In the genomic region with DNA sequence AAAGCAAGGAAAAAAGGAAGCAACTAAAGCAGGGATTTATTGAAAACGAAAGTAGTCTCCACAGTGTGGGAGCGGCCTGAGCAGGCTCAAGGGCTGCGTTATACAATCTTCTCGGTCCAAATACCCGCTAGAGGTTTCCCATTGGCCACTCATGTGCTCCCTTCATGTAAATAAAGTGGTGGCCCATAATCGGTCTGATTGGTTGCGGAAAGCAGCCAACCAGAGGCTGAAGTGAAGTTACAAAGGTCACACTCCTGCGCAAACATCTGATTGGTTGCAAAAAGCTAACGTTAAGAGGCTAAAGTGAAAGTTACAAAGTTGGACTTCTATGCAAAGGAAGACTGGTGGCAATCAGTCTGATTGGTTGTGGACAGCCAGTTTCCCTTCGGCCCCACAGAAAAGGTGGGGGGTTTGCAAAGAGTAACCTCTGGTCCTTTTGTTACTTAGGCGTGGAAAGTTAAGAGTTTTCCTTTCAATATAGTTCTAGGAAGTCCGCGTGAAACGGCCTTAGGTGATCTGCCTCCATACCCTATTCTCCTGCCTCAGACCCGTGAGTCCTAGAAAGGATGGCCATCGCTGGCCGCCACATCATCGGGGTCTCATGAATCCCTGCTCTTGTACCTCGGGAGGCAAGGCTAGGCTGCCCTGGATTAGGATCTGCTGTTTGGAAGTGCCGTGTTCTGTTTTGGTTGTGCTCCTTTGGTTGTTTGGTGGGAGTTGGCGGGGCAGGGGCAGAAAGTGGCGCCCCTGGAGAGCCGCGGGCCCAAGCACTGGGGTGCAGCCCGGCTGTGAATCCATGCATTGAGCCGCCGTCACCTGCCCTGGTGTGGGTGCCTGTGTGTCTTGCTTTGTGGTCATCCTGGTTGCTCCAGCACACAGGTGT, we compare ENCODE assay signal across 8 cellular contexts.
A peak's percentile ranks its signal among the peaks of the same experiment; 100 is the strongest.
DNase-seq lines count a peak whose midpoint lies in the region; ATAC-seq, FAIRE-seq and TF ChIP-seq lines count a peak whose summit lies in the region.

No MANE protein-coding gene starts in this region.

- no peak for TF ChIP-seq POLR2A in esophagus muscularis mucosa (IDR thresholded peaks at IDR 0.05; ENCODE audit: low read depth)

- peaks cover 27% of the 10 kb centered on the region for H3K36me3 Mint-ChIP-seq in Calu3 (ENCODE audit: insufficient read depth, unreplicated experiment)
- peaks cover 4% of the 10 kb centered on the region for H3K36me3 Mint-ChIP-seq in activated CD4-positive, alpha-beta memory T cell treated with anti-CD3 and anti-CD28 coated beads, Interleukin-2, amount 10 ng/mL, durations not matched to agents 7 days and 5 days (ENCODE audit: low read depth)

- TF ChIP-seq EP300 in esophagus muscularis mucosa (IDR thresholded peaks at IDR 0.05) = no peak

- CTCF ChIA-PET in Calu3 (lab: Charles Lee) = interaction anchor here (1.8 kb wide), 1 partner anchor 21 kb away, joined by 4 read pairs; no protein-coding TSS in a partner anchor
- CTCF ChIA-PET in activated CD4-positive, alpha-beta memory T cell treated with anti-CD3 and anti-CD28 coated beads, Interleukin-2, amount 10 ng/mL, durations not matched to agents 7 days and 5 days (lab: Charles Lee) = interaction anchor here (1.2 to 1.8 kb wide), 3 partner anchors 14 to 589 kb away, joined by 3 to 11 read pairs (median 3); no protein-coding TSS in a partner anchor

- intact Hi-C loops in Calu3 (cut with micrococcal nuclease; ENCODE audit: unreplicated experiment) = loop anchor here (5.0 kb wide), 1 partner anchor 664 kb away; no protein-coding TSS in a partner anchor
- intact Hi-C loops in esophagus muscularis mucosa (cut with DNase I) = no loop called here
- intact Hi-C loops in pancreas (cut with DNase I) = no loop called here

- no TSS peak for BruUV-seq in Calu3 (replicated peaks; lab: Mats Ljungman, UMichigan)

- peaks cover 7 to 22% (median 16%) of the 10 kb centered on the region in 4 donors for H3K4me1 ChIP-seq in esophagus muscularis mucosa
- H3K4me1 ChIP-seq in pancreas = no peaks in the 10 kb centered on the region

- peaks cover 8% of the 10 kb centered on the region for H3K27me3 Mint-ChIP-seq in Calu3 (ENCODE audit: unreplicated experiment)
- peaks cover 13% of the 10 kb centered on the region for H3K27me3 Mint-ChIP-seq in activated CD4-positive, alpha-beta memory T cell treated with anti-CD3 and anti-CD28 coated beads, Interleukin-2, amount 10 ng/mL, durations not matched to agents 7 days and 5 days

- H3K4me1 Mint-ChIP-seq in Calu3 (ENCODE audit: low read depth, unreplicated experiment) = peaks cover 24% of the 10 kb centered on the region
- peaks cover 30% of the 10 kb centered on the region for H3K4me1 Mint-ChIP-seq in activated CD4-positive, alpha-beta memory T cell treated with anti-CD3 and anti-CD28 coated beads, Interleukin-2, amount 10 ng/mL, durations not matched to agents 7 days and 5 days

- 81% methylated on average over 17 of the region's 27 CpGs for WGBS in esophagus muscularis mucosa
- WGBS in pancreas, 2 donors = 84 to 85% methylated on average over 27 of the region's 27 CpGs

- peak overlapping the region; percentile 69 for H3K27ac Mint-ChIP-seq in Calu3 (ENCODE audit: unreplicated experiment)
- H3K27ac Mint-ChIP-seq in activated CD4-positive, alpha-beta memory T cell treated with anti-CD3 and anti-CD28 coated beads, Interleukin-2, amount 10 ng/mL, durations not matched to agents 7 days and 5 days = peak overlapping the region; percentile 75

- H3K27ac ChIP-seq in esophagus muscularis mucosa (replicated peaks in 1 of 4) (peak overlapping the region; percentile 39 to 75 (median 52)), pancreas (peak overlapping the region in 2 of 4 donors; percentile 8 to 50)

- peaks cover under 1% of the 10 kb centered on the region for H3K9me3 Mint-ChIP-seq in Calu3 (ENCODE audit: low read depth, unreplicated experiment)
- peaks cover under 1% of the 10 kb centered on the region for H3K9me3 Mint-ChIP-seq in activated CD4-positive, alpha-beta memory T cell treated with anti-CD3 and anti-CD28 coated beads, Interleukin-2, amount 10 ng/mL, durations not matched to agents 7 days and 5 days

- TF ChIP-seq CTCF in Calu3 (IDR thresholded peaks at IDR 0.05; ENCODE audit: unreplicated experiment) (no peak), esophagus muscularis mucosa (IDR thresholded peaks at IDR 0.05) (no peak), pancreas (IDR thresholded peaks at IDR 0.05) (no peak)

- H3K36me3 ChIP-seq in esophagus muscularis mucosa (no peaks in the 10 kb centered on the region), pancreas (no peaks in the 10 kb centered on the region)

- H3K27me3 ChIP-seq in esophagus muscularis mucosa = peaks cover 0 to 49% (median 2%) of the 10 kb centered on the region in 4 donors
- no peaks in the 10 kb centered on the region for H3K27me3 ChIP-seq in pancreas

- DNase-seq in Calu3 = peak; percentile 72
- DNase-seq in MV-4-11 (lab: John Stamatoyannopoulos, UW) = peak; percentile 94
- DNase-seq in activated CD4-positive, alpha-beta memory T cell treated with anti-CD3 and anti-CD28 coated beads, Interleukin-2, amount 10 ng/mL, durations not matched to agents 7 days and 5 days = peak; percentile 85
- no peak for DNase-seq in esophagus muscularis mucosa (ENCODE audit: extremely low spot score)
- peak in 2 of 6 donors; percentile 37 to 51 for DNase-seq in pancreas
- DNase-seq in NCI-H345 treated with DMSO at 0.1 percent for 48 hours (lab: John Stamatoyannopoulos, UW; ENCODE audit: unreplicated experiment) = no peak
- DNase-seq in NCI-H446 treated with DMSO at 0.1 percent for 48 hours (lab: John Stamatoyannopoulos, UW) = no peak

- no peaks in the 10 kb centered on the region for H3K9me3 ChIP-seq in esophagus muscularis mucosa
- no peaks in the 10 kb centered on the region for H3K9me3 ChIP-seq in pancreas

- H3K4me3 ChIP-seq in esophagus muscularis mucosa (peak overlapping the region; percentile 66 to 72 (median 69)), pancreas (peak overlapping the region in 3 of 4 donors; percentile 36 to 69 (median 55))

- POLR2A ChIA-PET in activated CD4-positive, alpha-beta memory T cell treated with anti-CD3 and anti-CD28 coated beads, Interleukin-2, amount 10 ng/mL, durations not matched to agents 7 days and 5 days (lab: Charles Lee) = interaction anchor here (1.0 to 1.6 kb wide), 7 partner anchors 8 to 474 kb away, joined by 3 to 5 read pairs (median 3); partner anchors contain the start of genes CEP192 and SEH1L

- H3K4me3 Mint-ChIP-seq in Calu3 (ENCODE audit: low read depth, unreplicated experiment) = peak overlapping the region; percentile 89
- peak overlapping the region; percentile 86 for H3K4me3 Mint-ChIP-seq in activated CD4-positive, alpha-beta memory T cell treated with anti-CD3 and anti-CD28 coated beads, Interleukin-2, amount 10 ng/mL, durations not matched to agents 7 days and 5 days

- peak; percentile 82 for FAIRE-seq in pancreas (lab: Jason Lieb, UNC)

- ATAC-seq in GM21529 (IDR thresholded peaks at IDR 0.05; ENCODE audit: unreplicated experiment) (peak; percentile 61), pancreas (peak; percentile 57 to 86 (median 82))

Comparison
In these comparisons a context has a peak if more than half of its experiments do, and no peak if none do; other contexts are left out.
1. DNase-seq: peak in Calu3 (single experiment), MV-4-11 (single experiment) and activated CD4-positive, alpha-beta memory T cell treated with anti-CD3 and anti-CD28 coated beads, Interleukin-2, amount 10 ng/mL, durations not matched to agents 7 days and 5 days (single experiment); none in esophagus muscularis mucosa (single experiment), NCI-H345 treated with DMSO at 0.1 percent for 48 hours (single experiment) and NCI-H446 treated with DMSO at 0.1 percent for 48 hours (single experiment).